In genomic region chr2:237459226-237459625, GRCh38 we compare ENCODE assay signal across 20 cellular contexts. TPM values are rescaled to one million over a fixed set of nuclear protein-coding genes. Genes with fewer than 3 reads are reported as not detected.
DNase-seq lines count a peak whose midpoint lies in the region; ATAC-seq and TF ChIP-seq lines count a peak whose summit lies in the region.
"Had no signal": no experiment of that assay in that cellular context is flagged by ENCODE, and none has a peak within 500 bp of the region (broad histone marks: within the 10 kb centered on the region; RNA-seq: fewer than 3 reads in every experiment).

No MANE protein-coding gene starts in this region.

- H3K27me3 ChIP-seq in RWPE2 (ENCODE audit: insufficient read depth, poor library complexity, severe bottlenecking) (no peaks in the 10 kb centered on the region), suprapubic skin (no peaks in the 10 kb centered on the region), neural progenitor cell (no peaks in the 10 kb centered on the region), MM.1S (replicated peaks; ENCODE audit: insufficient read depth, low read length) (no peaks in the 10 kb centered on the region)

- TF ChIP-seq POLR2A in suprapubic skin (IDR thresholded peaks at IDR 0.05) (no peak), erythroblast (IDR thresholded peaks at IDR 0.05; ENCODE audit: low read length) (no peak)

- H3K4me2 ChIP-seq in neural progenitor cell (no peak overlapping the region), MM.1S (ENCODE audit: low read depth, low read length) (no peak overlapping the region)

- TF ChIP-seq EP300 in suprapubic skin (IDR thresholded peaks at IDR 0.05), result no peak

- intact Hi-C loops in activated CD4-positive, alpha-beta T cell treated with anti-CD3 and anti-CD28 coated beads, Interleukin-2, amount 10 ng/mL, durations not matched to agents 24 days and 14 days (cut with micrococcal nuclease), result loop anchor here (2.0 to 5.0 kb wide), 3 partner anchors 16 to 37 kb away; no protein-coding TSS in a partner anchor

- H3K9me3 ChIP-seq in RWPE2 (ENCODE audit: severe bottlenecking), result peaks cover 2% of the 10 kb centered on the region
- H3K9me3 ChIP-seq in suprapubic skin, result no peaks in the 10 kb centered on the region
- no peaks in the 10 kb centered on the region for H3K9me3 ChIP-seq in neural progenitor cell (ENCODE audit: low read depth)
- no peaks in the 10 kb centered on the region for H3K9me3 ChIP-seq in MM.1S (replicated peaks; ENCODE audit: insufficient read depth, low read length)
- H3K9me3 ChIP-seq: spleen had no signal

- no peak overlapping the region for H3K4me3 Mint-ChIP-seq in activated CD4-positive, alpha-beta T cell treated with anti-CD3 and anti-CD28 coated beads, Interleukin-2, amount 10 ng/mL, durations not matched to agents 7 days and 5 days
- H3K4me3 Mint-ChIP-seq in activated CD4-positive, alpha-beta T cell treated with anti-CD3 and anti-CD28 coated beads, Interleukin-2, amount 10 ng/mL, durations not matched to agents 24 days and 14 days, result no peak overlapping the region
- no peak overlapping the region for H3K4me3 Mint-ChIP-seq in neural progenitor cell
- H3K4me3 Mint-ChIP-seq: activated CD4-positive, alpha-beta memory T cell treated with anti-CD3 and anti-CD28 coated beads for 36 hours; stimulated activated naive CD8-positive, alpha-beta T cell treated with anti-CD3 and anti-CD28 coated beads, Interleukin-15, amount 100 ng/mL, for 72 hours had no signal

- TF ChIP-seq CTCF in RWPE2 (IDR thresholded peaks at IDR 0.05; ENCODE audit: poor library complexity, severe bottlenecking) (no peak), fibroblast of mammary gland (conservative IDR thresholded peaks at IDR 0.05; ENCODE audit: control insufficient read depth, insufficient read depth, low read depth, low read length) (no peak), suprapubic skin (IDR thresholded peaks at IDR 0.05) (no peak), neural progenitor cell (IDR thresholded peaks at IDR 0.05) (no peak), MM.1S (IDR thresholded peaks at IDR 0.05; ENCODE audit: low read length) (no peak)

- peaks cover 19% of the 10 kb centered on the region for H3K4me1 Mint-ChIP-seq in activated CD4-positive, alpha-beta T cell treated with anti-CD3 and anti-CD28 coated beads, Interleukin-2, amount 10 ng/mL, durations not matched to agents 7 days and 5 days
- H3K4me1 Mint-ChIP-seq in activated CD4-positive, alpha-beta T cell treated with anti-CD3 and anti-CD28 coated beads, Interleukin-2, amount 10 ng/mL, durations not matched to agents 24 days and 14 days, result peaks cover 29% of the 10 kb centered on the region
- no peaks in the 10 kb centered on the region for H3K4me1 Mint-ChIP-seq in neural progenitor cell

- H2AFZ ChIP-seq in neural progenitor cell (replicated peaks) (no peak overlapping the region), MM.1S (ENCODE audit: low read length) (no peak overlapping the region)

- peak overlapping the region; percentile 75 for H3K27ac ChIP-seq in RWPE2 (ENCODE audit: poor library complexity, severe bottlenecking)
- H3K27ac ChIP-seq in suprapubic skin, result peak overlapping the region; percentile 31
- H3K27ac ChIP-seq in neural progenitor cell, result no peak overlapping the region
- no peak overlapping the region for H3K27ac ChIP-seq in MM.1S (ENCODE audit: low read length)
- H3K27ac ChIP-seq: dorsolateral prefrontal cortex, spleen had no signal

- H3K4me3 ChIP-seq in RWPE2 (ENCODE audit: severe bottlenecking) (no peak overlapping the region), fibroblast of mammary gland (ENCODE audit: control insufficient read depth, low read depth, low read length) (no peak overlapping the region), suprapubic skin (no peak overlapping the region), neural progenitor cell (no peak overlapping the region), MM.1S (ENCODE audit: low read length) (no peak overlapping the region)
- H3K4me3 ChIP-seq: dorsolateral prefrontal cortex, spleen had no signal

- no peaks in the 10 kb centered on the region for H3K9me2 ChIP-seq in MM.1S (replicated peaks; ENCODE audit: insufficient read depth, low read length)

- CTCF ChIA-PET in activated CD4-positive, alpha-beta T cell treated with anti-CD3 and anti-CD28 coated beads, Interleukin-2, amount 10 ng/mL, durations not matched to agents 7 days and 5 days (lab: Charles Lee), result interaction anchor here (1.2 to 1.5 kb wide), 3 partner anchors 14 to 38 kb away, joined by 4 to 7 read pairs (median 6); no protein-coding TSS in a partner anchor

- no peaks in the 10 kb centered on the region for H3K79me2 ChIP-seq in neural progenitor cell (ENCODE audit: low read depth)
- no peaks in the 10 kb centered on the region for H3K79me2 ChIP-seq in MM.1S (ENCODE audit: low read length)

- no peak for ATAC-seq in RWPE2 (ENCODE audit: low read depth)
- ATAC-seq: HepG2 had no signal

- no peaks in the 10 kb centered on the region for H3F3A ChIP-seq in neural progenitor cell (ENCODE audit: low read depth)
- H3F3A ChIP-seq in MM.1S (ENCODE audit: insufficient read depth, low read length), result no peaks in the 10 kb centered on the region

- POLR2A ChIA-PET in activated CD4-positive, alpha-beta T cell treated with anti-CD3 and anti-CD28 coated beads, Interleukin-2, amount 10 ng/mL, durations not matched to agents 7 days and 5 days (lab: Charles Lee), result no interaction called here

- H3K4me1 ChIP-seq in RWPE2 (ENCODE audit: insufficient read depth, poor library complexity, severe bottlenecking) (peaks cover 27% of the 10 kb centered on the region), suprapubic skin (peaks cover 4% of the 10 kb centered on the region), neural progenitor cell (no peaks in the 10 kb centered on the region), MM.1S (ENCODE audit: low read length) (no peaks in the 10 kb centered on the region)
- H3K4me1 ChIP-seq: spleen had no signal

- DNase-seq in activated CD4-positive, alpha-beta T cell treated with anti-CD3 and anti-CD28 coated beads, Interleukin-2, amount 10 ng/mL, durations not matched to agents 7 days and 5 days, result no peak
- DNase-seq in activated CD4-positive, alpha-beta T cell treated with anti-CD3 and anti-CD28 coated beads, Interleukin-2, amount 10 ng/mL, durations not matched to agents 24 days and 14 days, result no peak
- DNase-seq in RWPE2 (ENCODE audit: low spot score) (no peak), fibroblast of mammary gland (ENCODE audit: low read depth) (peak; percentile 36), suprapubic skin (ENCODE audit: low spot score in 2 of 2) (peak in 1 of 2 donors; percentile 14), neural progenitor cell (ENCODE audit: low spot score) (no peak), MM.1S (no peak), erythroblast (lab: John Stamatoyannopoulos, UW) (no peak)
- DNase-seq: activated T-cell treated with anti-CD3 and anti-CD28 coated beads for 4 hours; caudate nucleus; dorsolateral prefrontal cortex; kidney; NK-92 treated with Interleukin-12 subunit alpha and Interleukin-12 subunit beta, amount 100 ng/mL, for 24 hours; RPMI8226; spleen; stimulated activated CD4-positive, alpha-beta T cell treated with anti-CD3 and anti-CD28 coated beads, Interleukin-4, amount 100 ng/mL, for 24 hours; stimulated activated naive CD8-positive, alpha-beta T cell treated with anti-CD3 and anti-CD28 coated beads, Interleukin-15, amount 100 ng/mL, for 72 hours; trophoblast cell had no signal

- 89% methylated on average over 4 of the region's 4 CpGs for WGBS in suprapubic skin

- H3K27me3 Mint-ChIP-seq in activated CD4-positive, alpha-beta T cell treated with anti-CD3 and anti-CD28 coated beads, Interleukin-2, amount 10 ng/mL, durations not matched to agents 7 days and 5 days, result no peaks in the 10 kb centered on the region
- no peaks in the 10 kb centered on the region for H3K27me3 Mint-ChIP-seq in activated CD4-positive, alpha-beta T cell treated with anti-CD3 and anti-CD28 coated beads, Interleukin-2, amount 10 ng/mL, durations not matched to agents 24 days and 14 days
- H3K27me3 Mint-ChIP-seq in neural progenitor cell (ENCODE audit: insufficient read depth, low read depth), result peaks cover 6% of the 10 kb centered on the region
- H3K27me3 Mint-ChIP-seq: activated CD4-positive, alpha-beta memory T cell treated with anti-CD3 and anti-CD28 coated beads for 36 hours; stimulated activated naive CD8-positive, alpha-beta T cell treated with anti-CD3 and anti-CD28 coated beads, Interleukin-15, amount 100 ng/mL, for 72 hours had no signal

- H3K36me3 Mint-ChIP-seq in activated CD4-positive, alpha-beta T cell treated with anti-CD3 and anti-CD28 coated beads, Interleukin-2, amount 10 ng/mL, durations not matched to agents 7 days and 5 days (ENCODE audit: low read depth), result peaks cover 2% of the 10 kb centered on the region
- H3K36me3 Mint-ChIP-seq in activated CD4-positive, alpha-beta T cell treated with anti-CD3 and anti-CD28 coated beads, Interleukin-2, amount 10 ng/mL, durations not matched to agents 24 days and 14 days (ENCODE audit: low read depth), result no peaks in the 10 kb centered on the region
- H3K36me3 Mint-ChIP-seq in neural progenitor cell, result no peaks in the 10 kb centered on the region
- H3K36me3 Mint-ChIP-seq: activated CD4-positive, alpha-beta memory T cell treated with anti-CD3 and anti-CD28 coated beads for 36 hours had no signal

- no peaks in the 10 kb centered on the region for H3K36me3 ChIP-seq in RWPE2 (ENCODE audit: low read depth)
- H3K36me3 ChIP-seq in suprapubic skin, result no peaks in the 10 kb centered on the region
- H3K36me3 ChIP-seq in neural progenitor cell, result no peaks in the 10 kb centered on the region
- H3K36me3 ChIP-seq in MM.1S (replicated peaks; ENCODE audit: insufficient read depth, low read length), result no peaks in the 10 kb centered on the region
- H3K36me3 ChIP-seq: spleen had no signal

- H4K20me1 ChIP-seq in neural progenitor cell (ENCODE audit: low read depth) (no peaks in the 10 kb centered on the region), MM.1S (ENCODE audit: insufficient read depth, low read length) (no peaks in the 10 kb centered on the region)

- peak overlapping the region; percentile 4 for H3K27ac Mint-ChIP-seq in activated CD4-positive, alpha-beta T cell treated with anti-CD3 and anti-CD28 coated beads, Interleukin-2, amount 10 ng/mL, durations not matched to agents 7 days and 5 days
- no peak overlapping the region for H3K27ac Mint-ChIP-seq in activated CD4-positive, alpha-beta T cell treated with anti-CD3 and anti-CD28 coated beads, Interleukin-2, amount 10 ng/mL, durations not matched to agents 24 days and 14 days
- H3K27ac Mint-ChIP-seq in neural progenitor cell, result no peak overlapping the region
- H3K27ac Mint-ChIP-seq: activated CD4-positive, alpha-beta memory T cell treated with anti-CD3 and anti-CD28 coated beads for 36 hours; stimulated activated naive CD8-positive, alpha-beta T cell treated with anti-CD3 and anti-CD28 coated beads, Interleukin-15, amount 100 ng/mL, for 72 hours had no signal

- peaks cover 25% of the 10 kb centered on the region for H3K9me3 Mint-ChIP-seq in activated CD4-positive, alpha-beta T cell treated with anti-CD3 and anti-CD28 coated beads, Interleukin-2, amount 10 ng/mL, durations not matched to agents 7 days and 5 days
- H3K9me3 Mint-ChIP-seq in activated CD4-positive, alpha-beta T cell treated with anti-CD3 and anti-CD28 coated beads, Interleukin-2, amount 10 ng/mL, durations not matched to agents 24 days and 14 days, result peaks cover 28% of the 10 kb centered on the region
- H3K9me3 Mint-ChIP-seq in neural progenitor cell, result peaks cover 7% of the 10 kb centered on the region

- H3K9ac ChIP-seq in neural progenitor cell (no peak overlapping the region), MM.1S (ENCODE audit: low read length) (no peak overlapping the region)

RNA-seq across cellular contexts. Expression of gene MLPH, which starts 27.8 kb away (rescaled TPM):
- not detected for total RNA-seq in activated CD4-positive, alpha-beta T cell treated with anti-CD3 and anti-CD28 coated beads, Interleukin-2, amount 10 ng/mL, durations not matched to agents 7 days and 5 days
- total RNA-seq in activated CD4-positive, alpha-beta T cell treated with anti-CD3 and anti-CD28 coated beads, Interleukin-2, amount 10 ng/mL, durations not matched to agents 24 days and 14 days, result not detected in 2 replicates
- 10 to 100 TPM in 3 of 4 donors, 1 to 10 TPM in 1; 8.8 to 41.1 (median 24.4) TPM for total RNA-seq in suprapubic skin
- not detected in 2 replicates for total RNA-seq in neural progenitor cell (ENCODE audit: low replicate concordance)
- total RNA-seq: activated CD4-positive, alpha-beta memory T cell treated with anti-CD3 and anti-CD28 coated beads for 36 hours; HepG2 had no signal

RNA-seq across cellular contexts. Expression of gene COL6A3, which starts 45.3 kb away (rescaled TPM):
- total RNA-seq in activated CD4-positive, alpha-beta T cell treated with anti-CD3 and anti-CD28 coated beads, Interleukin-2, amount 10 ng/mL, durations not matched to agents 7 days and 5 days, result under 1 TPM; 0.87 to 0.92 TPM
- total RNA-seq in activated CD4-positive, alpha-beta T cell treated with anti-CD3 and anti-CD28 coated beads, Interleukin-2, amount 10 ng/mL, durations not matched to agents 24 days and 14 days, result 27.6 and 28.7 TPM in 2 replicates
- total RNA-seq in suprapubic skin, result 10 to 100 TPM; 50.1 to 79.2 (median 66.3) TPM
- total RNA-seq in neural progenitor cell (ENCODE audit: low replicate concordance), result 0.41 and 0.50 TPM in 2 replicates
- total RNA-seq: HepG2 had no signal

Comparison
In these comparisons a context has a peak if more than half of its experiments do, and no peak if none do; other contexts are left out.
1. RNA of gene COL6A3, which starts 45.3 kb away (total RNA-seq): 50.1 to 79.2 TPM in suprapubic skin and 27.6 to 28.7 TPM in activated CD4-positive, alpha-beta T cell treated with anti-CD3 and anti-CD28 coated beads, Interleukin-2, amount 10 ng/mL, durations not matched to agents 24 days and 14 days; 0.87 to 0.92 TPM in activated CD4-positive, alpha-beta T cell treated with anti-CD3 and anti-CD28 coated beads, Interleukin-2, amount 10 ng/mL, durations not matched to agents 7 days and 5 days and 0.41 to 0.50 TPM in neural progenitor cell; every median in the first group is over 10 times any median in the second.
2. H3K27ac ChIP-seq: peak in RWPE2 (single experiment) and suprapubic skin (single experiment); none in neural progenitor cell (single experiment) and MM.1S (single experiment).